In the genomic region with DNA sequence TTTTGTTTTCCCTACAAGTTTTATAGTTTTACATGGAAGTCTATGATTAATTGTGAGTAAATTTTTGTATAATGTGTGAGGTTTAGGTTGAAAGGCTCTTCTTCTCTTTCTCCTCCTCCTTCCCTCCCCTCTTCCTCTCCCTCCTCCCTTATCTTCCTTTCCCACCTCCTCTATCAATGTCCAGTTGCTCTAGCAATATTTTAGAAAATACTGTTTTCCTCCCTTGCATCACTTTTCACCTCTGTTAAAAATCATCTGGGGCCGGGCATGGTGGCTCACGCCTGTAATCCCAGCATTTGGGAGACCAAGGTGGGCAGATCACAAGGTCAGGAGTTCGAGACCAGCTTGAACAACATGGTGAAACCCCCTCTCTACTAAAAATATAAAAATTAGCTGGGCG, we compare ENCODE assay signal across 19 cellular contexts.
A peak's percentile ranks its signal among the peaks of the same experiment; 100 is the strongest.
DNase-seq lines count a peak whose midpoint lies in the region; ATAC-seq, FAIRE-seq and TF ChIP-seq lines count a peak whose summit lies in the region.
"Had no signal": no experiment of that assay in that cellular context is flagged by ENCODE, and none has a peak within 500 bp of the region (broad histone marks: within the 10 kb centered on the region; RNA-seq: fewer than 3 reads in every experiment).

No MANE protein-coding gene starts in this region.

- DNase-seq in GM23248 = no peak
- no peak for DNase-seq in astrocyte (ENCODE audit: low read depth)
- DNase-seq in HepG2 (ENCODE audit: low spot score) = no peak
- no peak for DNase-seq in smooth muscle cell (lab: John Stamatoyannopoulos, UW; ENCODE audit: unreplicated experiment)
- no peak for DNase-seq in activated CD8-positive, alpha-beta memory T cell treated with anti-CD3 and anti-CD28 coated beads, Interleukin-2, amount 50 U/mL, for 4 hours
- DNase-seq in GM20000 (ENCODE audit: low spot score) = no peak
- DNase-seq: ACHN; AML-193; CD4-positive, CD25-positive, alpha-beta regulatory T cell; MV-4-11; NCI-H1417 treated with DMSO at 0.1 percent for 48 hours; NCI-H2029; NCI-H2171; NCI-H446; NCI-H69; NK-92 treated with Interleukin-12 subunit alpha and Interleukin-12 subunit beta, amount 100 ng/mL, for 24 hours had no signal

- H2AFZ ChIP-seq in GM23248 (no peak overlapping the region), astrocyte (ENCODE audit: low read depth, low read length) (no peak overlapping the region), HepG2 (ENCODE audit: low read length) (no peak overlapping the region), smooth muscle cell (ENCODE audit: low read depth) (no peak overlapping the region)

- no TSS peak for BruUV-seq in HepG2 (replicated peaks; lab: Mats Ljungman, UMichigan)

- H3K9ac ChIP-seq in GM23248 (no peak overlapping the region), astrocyte (ENCODE audit: low read length) (no peak overlapping the region), HepG2 (ENCODE audit: insufficient read depth, low read depth, low read length) (no peak overlapping the region), smooth muscle cell (ENCODE audit: low read depth) (no peak overlapping the region)

- no peak for TF ChIP-seq EP300 in HepG2 (IDR thresholded peaks at IDR 0.05; ENCODE audit: low read depth in 2 of 2, low read length in 2 of 2)
- no peak for TF ChIP-seq EP300 in HepG2 (CRISPR knock-in tag; IDR thresholded peaks at IDR 0.05; ENCODE audit: borderline replicate concordance)

- H4K20me1 ChIP-seq in GM23248 (ENCODE audit: insufficient read depth) = peaks cover 46% of the 10 kb centered on the region
- peaks cover 44% of the 10 kb centered on the region for H4K20me1 ChIP-seq in astrocyte (ENCODE audit: insufficient read depth, low read length)
- H4K20me1 ChIP-seq in HepG2 (ENCODE audit: insufficient read depth, low read length) = peaks cover 99% of the 10 kb centered on the region
- H4K20me1 ChIP-seq in smooth muscle cell (ENCODE audit: low read depth) = peaks cover 92% of the 10 kb centered on the region

- TF ChIP-seq POLR2A in HepG2 (IDR thresholded peaks at IDR 0.05; ENCODE audit: insufficient read depth in 1 of 2, low read depth in 2 of 2, low read length in 2 of 2) = no peak

- H3K4me1 Mint-ChIP-seq in astrocyte (ENCODE audit: low read depth, unreplicated experiment) = peaks cover 85% of the 10 kb centered on the region

- no peaks in the 10 kb centered on the region for H3K9me3 Mint-ChIP-seq in astrocyte (ENCODE audit: unreplicated experiment)

- H3K36me3 ChIP-seq in GM23248 (ENCODE audit: low read depth) (0 out of 2 replicates have a peak, but pooled peaks cover 8% of the 10 kb centered on the region), astrocyte (ENCODE audit: insufficient read depth, low read length) (no peaks in the 10 kb centered on the region), HepG2 (replicated peaks in 1 of 2; ENCODE audit: control insufficient read depth in 1 of 2, insufficient read depth in 2 of 2, low read length in 2 of 2) (peaks cover 10 to 42% of the 10 kb centered on the region in 2 experiments), smooth muscle cell (ENCODE audit: low read depth) (no peaks in the 10 kb centered on the region)

- TF ChIP-seq CTCF in astrocyte (IDR thresholded peaks at IDR 0.05; ENCODE audit: insufficient read depth, low read depth, low read length) (no peak), HepG2 (CRISPR knock-in tag; IDR thresholded peaks at IDR 0.05) (no peak), smooth muscle cell (IDR thresholded peaks at IDR 0.05; ENCODE audit: borderline replicate concordance, insufficient read depth, poor library complexity, severe bottlenecking) (no peak), GM20000 (IDR thresholded peaks at IDR 0.05; ENCODE audit: extremely low read depth, missing control alignments) (no peak)

- H3K27me3 ChIP-seq in GM23248 (replicated peaks; ENCODE audit: insufficient read depth) (no peaks in the 10 kb centered on the region), astrocyte (ENCODE audit: insufficient read depth, low read length) (no peaks in the 10 kb centered on the region), HepG2 (ENCODE audit: control insufficient read depth in 1 of 2, insufficient read depth in 2 of 2, low read length in 2 of 2) (no peaks in the 10 kb centered on the region), smooth muscle cell (ENCODE audit: low read depth) (no peaks in the 10 kb centered on the region)
- H3K27me3 ChIP-seq: SJSA1 had no signal

- TF ChIP-seq RAD21 in HepG2 (CRISPR knock-in tag; IDR thresholded peaks at IDR 0.05) = no peak

- CTCF ChIA-PET in HepG2 (lab: Yijun Ruan, JAX; ENCODE audit: low intra/inter-chr PET ratio, low total read pairs) = no interaction called here

- no peaks in the 10 kb centered on the region for H3K9me3 ChIP-seq in GM23248 (ENCODE audit: low read depth)
- H3K9me3 ChIP-seq in astrocyte (ENCODE audit: insufficient read depth, low read depth, low read length) = no peaks in the 10 kb centered on the region
- no peaks in the 10 kb centered on the region for H3K9me3 ChIP-seq in HepG2 (ENCODE audit: low read length)
- H3K9me3 ChIP-seq in smooth muscle cell (replicated peaks; ENCODE audit: low read depth) = no peaks in the 10 kb centered on the region
- H3K9me3 ChIP-seq: SJSA1 had no signal

- WGBS in GM23248 (ENCODE audit: low coverage in 1 of 2, low lambda C conversion rate in 2 of 2, missing lambda C conversion rate in 2 of 2), 2 experiments = 86 to 90% methylated on average over 4 of the region's 4 CpGs
- WGBS in HepG2 (ENCODE audit: low lambda C conversion rate) = 95% methylated on average over 4 of the region's 4 CpGs
- 98% methylated on average over 4 of the region's 4 CpGs for WGBS in smooth muscle cell (ENCODE audit: low lambda C conversion rate)

- ATAC-seq in HepG2 = no peak
- no peak for ATAC-seq in GM21786 (IDR thresholded peaks at IDR 0.05; ENCODE audit: unreplicated experiment)
- ATAC-seq in esophagus mucosa = no peak

- H3K4me2 ChIP-seq in GM23248 (ENCODE audit: unreplicated experiment) (no peak overlapping the region), astrocyte (ENCODE audit: low read length) (no peak overlapping the region), HepG2 (ENCODE audit: low read depth, low read length) (no peak overlapping the region), smooth muscle cell (peak overlapping the region; percentile 64)

- H3K27ac Mint-ChIP-seq in astrocyte (ENCODE audit: unreplicated experiment) = peak overlapping the region; percentile 80
- H3K27ac Mint-ChIP-seq: CD4-positive, CD25-positive, alpha-beta regulatory T cell had no signal

- H3K36me3 Mint-ChIP-seq in astrocyte (ENCODE audit: low read depth, unreplicated experiment) = peaks cover 12% of the 10 kb centered on the region

- H3K27ac ChIP-seq in GM23248 = peak overlapping the region; percentile 49; the same call in 1 of the 2 replicates
- H3K27ac ChIP-seq in astrocyte (ENCODE audit: low read depth, low read length) = no peak overlapping the region
- no peak overlapping the region for H3K27ac ChIP-seq in HepG2 (ENCODE audit: extremely low read length, insufficient read depth, low read length)
- H3K27ac ChIP-seq in smooth muscle cell (ENCODE audit: low read depth) = peak overlapping the region; percentile 99
- H3K27ac ChIP-seq: SJSA1 had no signal

- POLR2A ChIA-PET in HepG2 (lab: Yijun Ruan, JAX) = interaction anchor here (1.0 to 1.4 kb wide), 3 partner anchors 11 to 21 kb away, joined by 3 to 4 read pairs (median 3); no protein-coding TSS in a partner anchor

- H3F3A ChIP-seq in GM23248 (ENCODE audit: insufficient read depth) = peaks cover 83% of the 10 kb centered on the region
- peaks cover 20% of the 10 kb centered on the region for H3F3A ChIP-seq in smooth muscle cell (ENCODE audit: low read depth)

- no peak overlapping the region for H3K4me3 ChIP-seq in GM23248
- no peak overlapping the region for H3K4me3 ChIP-seq in astrocyte (ENCODE audit: insufficient read depth, low read depth, low read length)
- H3K4me3 ChIP-seq in HepG2 (replicated peaks in 1 of 3; ENCODE audit: insufficient read depth in 1 of 3, low read depth in 2 of 3, low read length in 3 of 3) = no peak overlapping the region
- H3K4me3 ChIP-seq in smooth muscle cell = no peak overlapping the region
- H3K4me3 ChIP-seq: SJSA1 had no signal

- no peaks in the 10 kb centered on the region for H3K27me3 Mint-ChIP-seq in astrocyte (ENCODE audit: low read depth, unreplicated experiment)
- H3K27me3 Mint-ChIP-seq: CD4-positive, CD25-positive, alpha-beta regulatory T cell had no signal

- FAIRE-seq in astrocyte (lab: Jason Lieb, UNC) (no peak), HepG2 (lab: Jason Lieb, UNC) (no peak)

- H3K79me2 ChIP-seq in GM23248 (ENCODE audit: insufficient read depth) (peaks cover 100% of the 10 kb centered on the region), astrocyte (ENCODE audit: insufficient read depth, low read length) (peaks cover 99% of the 10 kb centered on the region), HepG2 (ENCODE audit: insufficient read depth, low read length) (peaks cover 98% of the 10 kb centered on the region), smooth muscle cell (ENCODE audit: low read depth) (peaks cover 100% of the 10 kb centered on the region)

- H3K4me1 ChIP-seq in GM23248 (ENCODE audit: insufficient read depth) = peaks cover 65% of the 10 kb centered on the region
- H3K4me1 ChIP-seq in astrocyte (ENCODE audit: insufficient read depth, low read length) = peaks cover 53% of the 10 kb centered on the region
- H3K4me1 ChIP-seq in HepG2 (ENCODE audit: insufficient read depth, low read length) = peaks cover 88% of the 10 kb centered on the region
- H3K4me1 ChIP-seq in smooth muscle cell (ENCODE audit: low read depth) = peaks cover 45% of the 10 kb centered on the region

- no peak overlapping the region for H3K4me3 Mint-ChIP-seq in astrocyte (ENCODE audit: unreplicated experiment)
- H3K4me3 Mint-ChIP-seq: CD4-positive, CD25-positive, alpha-beta regulatory T cell had no signal

- intact Hi-C loops in HepG2 (cut with micrococcal nuclease; ENCODE audit: unreplicated experiment) = no loop called here

- in situ Hi-C loops in GM23248 (cut with MboI) = no loop called here
- in situ Hi-C loops in HepG2 (cut with HindIII; ENCODE audit: extremely low pct_ligation_motif_present, low pct_unique_long_range_greater_than_20kb) = no loop called here

- H3K9me2 ChIP-seq in GM23248 (ENCODE audit: insufficient read depth) = no peaks in the 10 kb centered on the region

TF ChIP-seq in HepG2, 621 proteins besides CTCF, POLR2A, EP300 and RAD21 (continues in another document):
- TF ChIP-seq CC2D1A (CRISPR knock-in tag; IDR thresholded peaks at IDR 0.05) = no peak

Comparison
In these comparisons a context has a peak if more than half of its experiments do, and no peak if none do; other contexts are left out.
1. H3K27ac ChIP-seq: peak in GM23248 (single experiment) and smooth muscle cell (single experiment); none in astrocyte (single experiment) and HepG2 (single experiment).